In genomic region chr10:37733822-37734221, GRCh38 we compare ENCODE assay signal across 28 cellular contexts.
"Had no signal": no experiment of that assay in that cellular context is flagged by ENCODE, and none has a peak within 500 bp of the region (broad histone marks: within the 10 kb centered on the region; RNA-seq: fewer than 3 reads in every experiment).

No MANE protein-coding gene starts in this region.

- H3K4me1 ChIP-seq: body of pancreas, lower lobe of right lung, neural progenitor cell, transverse colon, uterus had no signal

- H3K9ac ChIP-seq: neural progenitor cell had no signal

- H3K4me3 ChIP-seq: body of pancreas, cardiac muscle cell, lower lobe of right lung, neural progenitor cell, transverse colon, uterus had no signal

- H3K27ac ChIP-seq: body of pancreas, cardiac muscle cell, lower lobe of right lung, neural progenitor cell, transverse colon, uterus had no signal

- FAIRE-seq: endometrium, kidney, small intestine had no signal

- ATAC-seq: activated CD4-positive, alpha-beta T cell treated with anti-CD3 and anti-CD28 coated beads for 36 hours; activated naive CD8-positive, alpha-beta T cell treated with anti-CD3 and anti-CD28 coated beads, Interleukin-2, amount 50 U/mL, for 24 hours; body of pancreas; left lobe of liver; lower lobe of right lung; naive thymus-derived CD8-positive, alpha-beta T cell; sciatic nerve; stimulated activated memory B cell treated with anti-CD40 and anti-IgM and Interleukin-4, amounts not matched to agents 10 μg/mL and 1 μg/mL and 100 μg/mL, for 72 hours had no signal

- H3K4me2 ChIP-seq: neural progenitor cell had no signal

- H3K36me3 ChIP-seq: cardiac muscle cell, lower lobe of right lung, neural progenitor cell, transverse colon, uterus had no signal

- DNase-seq: activated B cell treated with CpG ODN at 0.5 μM for 24 hours; activated CD4-positive, alpha-beta T cell treated with anti-CD3 and anti-CD28 coated beads for 36 hours; activated CD4-positive, alpha-beta T cell treated with anti-CD3 and anti-CD28 coated beads, Interleukin-2, amount 50 U/mL, for 4 hours; activated CD8-positive, alpha-beta memory T cell treated with anti-CD3 and anti-CD28 coated beads for 24 hours; activated CD8-positive, alpha-beta memory T cell treated with anti-CD3 and anti-CD28 coated beads, Interleukin-2, amount 50 U/mL, for 4 hours; activated gamma-delta T cell; activated naive CD4-positive, alpha-beta T cell treated with anti-CD3 and anti-CD28 coated beads, Interleukin-2, amount 50 U/mL, for 16 hours; activated naive CD8-positive, alpha-beta T cell treated with anti-CD3 and anti-CD28 coated beads, Interleukin-2, amount 50 U/mL, for 24 hours; activated T-cell treated with anti-CD3 and anti-CD28 coated beads, Interleukin-2, amount 50 U/mL, for 48 hours; body of pancreas; effector CD4-positive, alpha-beta T cell; erythroblast; foreskin melanocyte; kidney; lower lobe of right lung; mesendoderm; naive thymus-derived CD8-positive, alpha-beta T cell; posterior cingulate gyrus; small intestine; stimulated activated CD4-positive, alpha-beta T cell treated with anti-CD3 and anti-CD28 coated beads, Interleukin-2, amount 100 ng/mL, for 24 hours; transverse colon; uterus had no signal

- H3K9me3 ChIP-seq: body of pancreas, lower lobe of right lung, transverse colon, uterus had no signal

- H2AFZ ChIP-seq: neural progenitor cell had no signal

- H3K27me3 ChIP-seq: body of pancreas, cardiac muscle cell, neural progenitor cell, transverse colon, uterus had no signal
